In genomic region chr1:39425634-39426033, GRCh38 we compare ENCODE assay signal across 18 cellular contexts.
DNase-seq lines count a peak whose midpoint lies in the region; ATAC-seq and TF ChIP-seq lines count a peak whose summit lies in the region.
"Had no signal": no experiment of that assay in that cellular context is flagged by ENCODE, and none has a peak within 500 bp of the region (broad histone marks: within the 10 kb centered on the region; RNA-seq: fewer than 3 reads in every experiment).

No MANE protein-coding gene starts in this region.

- peaks cover 2 to 18% of the 10 kb centered on the region in 2 donors for H3K4me1 Mint-ChIP-seq in immature natural killer cell
- peaks cover 20% of the 10 kb centered on the region for H3K4me1 Mint-ChIP-seq in stimulated activated effector memory CD8-positive, alpha-beta T cell treated with anti-CD3 and anti-CD28 coated beads, Interleukin-12 subunit alpha, Interleukin-12 subunit beta, amount 100 ng/mL, for 72 hours
- H3K4me1 Mint-ChIP-seq: CD14-positive monocyte had no signal

- H3K27me3 Mint-ChIP-seq in immature natural killer cell (ENCODE audit: low read depth in 3 of 3): peaks cover 0 to 2% (median 1%) of the 10 kb centered on the region in 3 donors

- TF ChIP-seq CTCF in cardiac muscle cell (IDR thresholded peaks at IDR 0.05; ENCODE audit: low read depth, low read length): no peak
- no peak for TF ChIP-seq CTCF in VCaP (conservative IDR thresholded peaks at IDR 0.05)
- no peak for TF ChIP-seq CTCF in GM13977 (IDR thresholded peaks at IDR 0.05; ENCODE audit: extremely low read depth, insufficient read depth, missing control alignments)

- H3K27me3 ChIP-seq in cardiac muscle cell: no peaks in the 10 kb centered on the region

- DNase-seq in cardiac muscle cell (ENCODE audit: low read depth in 1 of 2, low spot score in 1 of 2) (no peak), cardiac septum (ENCODE audit: low spot score) (no peak), immature natural killer cell (no peak), NCI-H748 treated with DMSO at 0.1 percent for 48 hours (lab: John Stamatoyannopoulos, UW) (no peak), GM13977 (ENCODE audit: low spot score) (no peak)
- DNase-seq in stimulated activated effector memory CD8-positive, alpha-beta T cell treated with anti-CD3 and anti-CD28 coated beads, Interleukin-12 subunit alpha, Interleukin-12 subunit beta, amount 100 ng/mL, for 72 hours (ENCODE audit: low spot score in 2 of 2): no peak
- DNase-seq in stimulated activated CD4-positive, alpha-beta T cell treated with anti-CD3 and anti-CD28 coated beads, Interleukin-15, amount 100 ng/mL, for 24 hours: no peak
- DNase-seq: DND-41, GDM1, GM23248, KBM-7, NCI-H1048, NCI-H146, NCI-H226, NCI-H526 had no signal

- peak overlapping the region; percentile 1 for H3K27ac ChIP-seq in cardiac muscle cell
- H3K27ac ChIP-seq in VCaP: peak overlapping the region; percentile 37
- H3K27ac ChIP-seq: GM23248, HL-60 had no signal

- no peak for ATAC-seq in stimulated activated effector memory CD8-positive, alpha-beta T cell treated with anti-CD3 and anti-CD28 coated beads, Interleukin-12 subunit alpha, Interleukin-12 subunit beta, amount 100 ng/mL, for 72 hours

- peak overlapping the region in 4 of 6 donors; percentile 41 to 74 (median 44) for H3K27ac Mint-ChIP-seq in immature natural killer cell
- H3K27ac Mint-ChIP-seq in stimulated activated effector memory CD8-positive, alpha-beta T cell treated with anti-CD3 and anti-CD28 coated beads, Interleukin-12 subunit alpha, Interleukin-12 subunit beta, amount 100 ng/mL, for 72 hours: peak overlapping the region; percentile 6

- H3K4me1 ChIP-seq in cardiac muscle cell (ENCODE audit: low read depth): peaks cover 26% of the 10 kb centered on the region

- H3K9me3 Mint-ChIP-seq in immature natural killer cell: no peaks in the 10 kb centered on the region
- no peaks in the 10 kb centered on the region for H3K9me3 Mint-ChIP-seq in stimulated activated effector memory CD8-positive, alpha-beta T cell treated with anti-CD3 and anti-CD28 coated beads, Interleukin-12 subunit alpha, Interleukin-12 subunit beta, amount 100 ng/mL, for 72 hours
- H3K9me3 Mint-ChIP-seq: CD14-positive monocyte had no signal

- intact Hi-C loops in cardiac septum (cut with DNase I): no loop called here

- peaks cover 14 to 54% (median 48%) of the 10 kb centered on the region in 3 donors for H3K36me3 Mint-ChIP-seq in immature natural killer cell
- peaks cover 100% of the 10 kb centered on the region for H3K36me3 Mint-ChIP-seq in stimulated activated effector memory CD8-positive, alpha-beta T cell treated with anti-CD3 and anti-CD28 coated beads, Interleukin-12 subunit alpha, Interleukin-12 subunit beta, amount 100 ng/mL, for 72 hours

- no peak overlapping the region for H3K4me3 ChIP-seq in cardiac muscle cell
- H3K4me3 ChIP-seq: GM23248 had no signal

- H3K9me3 ChIP-seq in cardiac muscle cell (ENCODE audit: low read depth): no peaks in the 10 kb centered on the region

- H3K36me3 ChIP-seq in cardiac muscle cell: peaks cover 62% of the 10 kb centered on the region

- H3K4me3 Mint-ChIP-seq in immature natural killer cell: no peak overlapping the region
- H3K4me3 Mint-ChIP-seq in stimulated activated effector memory CD8-positive, alpha-beta T cell treated with anti-CD3 and anti-CD28 coated beads, Interleukin-12 subunit alpha, Interleukin-12 subunit beta, amount 100 ng/mL, for 72 hours: no peak overlapping the region
- H3K4me3 Mint-ChIP-seq: CD14-positive monocyte had no signal

- in situ Hi-C loops in GM13977 (cut with MboI; ENCODE audit: low pct_unique_long_range_greater_than_20kb, low sequenced_read_pairs, unreplicated experiment): no loop called here
